In the genomic region with DNA sequence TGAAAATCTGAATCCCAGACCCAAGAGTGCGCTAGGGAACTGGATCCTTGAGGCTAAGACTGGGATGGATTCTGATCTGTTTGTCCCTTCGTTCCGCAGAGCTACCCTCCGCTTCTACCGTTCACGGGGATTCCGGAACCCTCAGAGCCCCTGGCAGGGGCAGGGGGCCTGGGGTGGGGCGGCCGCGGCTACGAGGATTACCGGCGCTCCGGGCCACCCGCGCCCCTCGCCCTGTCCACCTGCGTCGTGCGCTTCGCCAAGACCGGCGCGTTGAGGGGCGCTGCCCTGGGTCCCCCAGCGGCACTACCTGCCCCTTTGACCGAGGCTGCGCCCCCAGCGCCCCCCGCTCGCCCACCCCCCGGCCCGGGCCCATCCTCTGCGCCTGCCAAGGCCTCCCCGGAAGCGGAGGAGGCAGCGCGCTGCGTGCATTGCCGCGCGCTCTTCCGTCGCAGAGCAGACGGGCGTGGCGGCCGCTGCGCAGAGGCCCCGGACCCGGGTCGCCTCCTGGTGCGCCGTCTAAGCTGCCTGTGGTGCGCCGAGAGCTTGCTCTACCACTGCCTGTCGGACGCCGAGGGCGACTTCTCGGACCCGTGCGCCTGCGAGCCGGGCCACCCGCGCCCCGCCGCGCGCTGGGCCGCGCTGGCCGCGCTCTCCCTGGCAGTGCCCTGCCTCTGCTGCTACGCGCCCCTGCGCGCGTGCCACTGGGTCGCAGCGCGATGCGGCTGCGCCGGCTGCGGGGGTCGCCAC, we compare ENCODE assay signal across 11 cellular contexts. TPM values are rescaled to one million over a fixed set of nuclear protein-coding genes. Genes with fewer than 3 reads are reported as not detected.
DNase-seq lines count a peak whose midpoint lies in the region; ATAC-seq lines count a peak whose summit lies in the region.
"Had no signal": no experiment of that assay in that cellular context is flagged by ENCODE, and none has a peak within 500 bp of the region (broad histone marks: within the 10 kb centered on the region; RNA-seq: fewer than 3 reads in every experiment).

No MANE protein-coding gene starts in this region.

- peaks cover 24% of the 10 kb centered on the region for H3K27me3 Mint-ChIP-seq in T-helper 2 cell treated with Interferon-gamma antibody and Interleukin-4, amounts not matched to agents 5 μg/mL and 100 μg/mL, for 36 hours (ENCODE audit: low read depth)
- peaks cover 16% of the 10 kb centered on the region for H3K27me3 Mint-ChIP-seq in activated naive CD8-positive, alpha-beta T cell treated with anti-CD3 and anti-CD28 coated beads for 36 hours
- peaks cover 34 to 36% of the 10 kb centered on the region in 2 donors for H3K27me3 Mint-ChIP-seq in natural killer cell treated with Interleukin-12 subunit alpha and Interleukin-12 subunit beta and Interleukin-15 and Interleukin-18, amount 100 ng/mL, for 72 hours

- peak overlapping the region; percentile 37 for H3K4me2 ChIP-seq in BLaER1

- H3K27me3 ChIP-seq in BLaER1 = peaks cover 81% of the 10 kb centered on the region

- peaks cover 26% of the 10 kb centered on the region; the same call in 1 of the 2 replicates for H4K20me1 ChIP-seq in BLaER1

- H3K4me1 ChIP-seq in BLaER1 = no peaks in the 10 kb centered on the region

- peaks cover 22% of the 10 kb centered on the region for H3K9me3 ChIP-seq in BLaER1

- ATAC-seq in natural killer cell treated with Interleukin-12 subunit alpha and Interleukin-12 subunit beta and Interleukin-15 and Interleukin-18, amount 100 ng/mL, for 72 hours = peak; percentile 80 to 81
- ATAC-seq in GM18868 (IDR thresholded peaks at IDR 0.05; ENCODE audit: unreplicated experiment) (no peak), HG03196 (IDR thresholded peaks at IDR 0.05; ENCODE audit: unreplicated experiment) (no peak)

- H3K4me1 Mint-ChIP-seq in T-helper 2 cell treated with Interferon-gamma antibody and Interleukin-4, amounts not matched to agents 5 μg/mL and 100 μg/mL, for 36 hours (ENCODE audit: low read depth) = peaks cover 21% of the 10 kb centered on the region
- peaks cover 12% of the 10 kb centered on the region for H3K4me1 Mint-ChIP-seq in activated naive CD8-positive, alpha-beta T cell treated with anti-CD3 and anti-CD28 coated beads for 36 hours
- peaks cover 13 to 17% of the 10 kb centered on the region in 2 donors for H3K4me1 Mint-ChIP-seq in natural killer cell treated with Interleukin-12 subunit alpha and Interleukin-12 subunit beta and Interleukin-15 and Interleukin-18, amount 100 ng/mL, for 72 hours (ENCODE audit: low read depth in 2 of 2)

- no peaks in the 10 kb centered on the region for H3K36me3 ChIP-seq in BLaER1

- H3K36me3 Mint-ChIP-seq in T-helper 2 cell treated with Interferon-gamma antibody and Interleukin-4, amounts not matched to agents 5 μg/mL and 100 μg/mL, for 36 hours (ENCODE audit: low read depth) = peaks cover 5% of the 10 kb centered on the region
- no peaks in the 10 kb centered on the region for H3K36me3 Mint-ChIP-seq in activated naive CD8-positive, alpha-beta T cell treated with anti-CD3 and anti-CD28 coated beads for 36 hours
- no peaks in the 10 kb centered on the region for H3K36me3 Mint-ChIP-seq in natural killer cell treated with Interleukin-12 subunit alpha and Interleukin-12 subunit beta and Interleukin-15 and Interleukin-18, amount 100 ng/mL, for 72 hours

- no peak overlapping the region for H3K4me3 ChIP-seq in BLaER1

- no peak overlapping the region for H3K27ac ChIP-seq in BLaER1

- peak; percentile 53 for DNase-seq in T-helper 2 cell treated with Interferon-gamma antibody and Interleukin-4, amounts not matched to agents 5 μg/mL and 100 μg/mL, for 36 hours (ENCODE audit: low spot score)
- DNase-seq in activated naive CD8-positive, alpha-beta T cell treated with anti-CD3 and anti-CD28 coated beads for 36 hours = peak; percentile 61
- DNase-seq in natural killer cell treated with Interleukin-12 subunit alpha and Interleukin-12 subunit beta and Interleukin-15 and Interleukin-18, amount 100 ng/mL, for 72 hours (ENCODE audit: low spot score) = no peak
- DNase-seq in midbrain (lab: John Stamatoyannopoulos, UW) = no peak
- DNase-seq in islet precursor cell = no peak
- DNase-seq: head of caudate nucleus, NCI-H526 treated with DMSO at 0.1 percent for 48 hours, T-helper 9 cell had no signal

- peak overlapping the region; percentile 81 for H3K4me3 Mint-ChIP-seq in T-helper 2 cell treated with Interferon-gamma antibody and Interleukin-4, amounts not matched to agents 5 μg/mL and 100 μg/mL, for 36 hours
- peak overlapping the region; percentile 80 for H3K4me3 Mint-ChIP-seq in activated naive CD8-positive, alpha-beta T cell treated with anti-CD3 and anti-CD28 coated beads for 36 hours
- peak overlapping the region; percentile 79 for H3K4me3 Mint-ChIP-seq in natural killer cell treated with Interleukin-12 subunit alpha and Interleukin-12 subunit beta and Interleukin-15 and Interleukin-18, amount 100 ng/mL, for 72 hours

- no peaks in the 10 kb centered on the region for H3K9me3 Mint-ChIP-seq in T-helper 2 cell treated with Interferon-gamma antibody and Interleukin-4, amounts not matched to agents 5 μg/mL and 100 μg/mL, for 36 hours
- no peaks in the 10 kb centered on the region for H3K9me3 Mint-ChIP-seq in activated naive CD8-positive, alpha-beta T cell treated with anti-CD3 and anti-CD28 coated beads for 36 hours
- no peaks in the 10 kb centered on the region for H3K9me3 Mint-ChIP-seq in natural killer cell treated with Interleukin-12 subunit alpha and Interleukin-12 subunit beta and Interleukin-15 and Interleukin-18, amount 100 ng/mL, for 72 hours

- H3K27ac Mint-ChIP-seq in T-helper 2 cell treated with Interferon-gamma antibody and Interleukin-4, amounts not matched to agents 5 μg/mL and 100 μg/mL, for 36 hours = peak overlapping the region; percentile 84
- H3K27ac Mint-ChIP-seq in activated naive CD8-positive, alpha-beta T cell treated with anti-CD3 and anti-CD28 coated beads for 36 hours = no peak overlapping the region
- H3K27ac Mint-ChIP-seq in natural killer cell treated with Interleukin-12 subunit alpha and Interleukin-12 subunit beta and Interleukin-15 and Interleukin-18, amount 100 ng/mL, for 72 hours = no peak overlapping the region

- H3K9ac ChIP-seq in BLaER1 = no peak overlapping the region

RNA-seq across cellular contexts. Expression of gene SPRED3, which starts 7.1 kb away (rescaled TPM):
- under 1 TPM; 0.45 to 0.74 TPM for total RNA-seq in activated naive CD8-positive, alpha-beta T cell treated with anti-CD3 and anti-CD28 coated beads for 36 hours
- 1 to 10 TPM; 2.5 to 4.6 TPM for total RNA-seq in natural killer cell treated with Interleukin-12 subunit alpha and Interleukin-12 subunit beta and Interleukin-15 and Interleukin-18, amount 100 ng/mL, for 72 hours

RNA-seq across cellular contexts. Expression of gene FAM98C, which starts 7.3 kb away (rescaled TPM):
- total RNA-seq in activated naive CD8-positive, alpha-beta T cell treated with anti-CD3 and anti-CD28 coated beads for 36 hours = 1 to 10 TPM; 8.1 to 9.3 TPM
- total RNA-seq in natural killer cell treated with Interleukin-12 subunit alpha and Interleukin-12 subunit beta and Interleukin-15 and Interleukin-18, amount 100 ng/mL, for 72 hours = 10 to 100 TPM; 21.8 to 25.8 TPM

RNA-seq across cellular contexts. Expression of gene GGN, which starts 7.7 kb away (rescaled TPM):
- under 1 TPM in 1 of 2 experiments, not detected in 1; 0.14 TPM for total RNA-seq in activated naive CD8-positive, alpha-beta T cell treated with anti-CD3 and anti-CD28 coated beads for 36 hours
- total RNA-seq in natural killer cell treated with Interleukin-12 subunit alpha and Interleukin-12 subunit beta and Interleukin-15 and Interleukin-18, amount 100 ng/mL, for 72 hours = under 1 TPM in 1 of 2 donors, not detected in 1; 0.24 TPM

RNA-seq across cellular contexts. Expression of gene PSMD8, which starts 21.2 kb away (rescaled TPM):
- total RNA-seq in activated naive CD8-positive, alpha-beta T cell treated with anti-CD3 and anti-CD28 coated beads for 36 hours = 100 to 1,000 TPM; 193 to 199 TPM
- total RNA-seq in natural killer cell treated with Interleukin-12 subunit alpha and Interleukin-12 subunit beta and Interleukin-15 and Interleukin-18, amount 100 ng/mL, for 72 hours = 100 to 1,000 TPM; 133 to 252 TPM

RNA-seq across cellular contexts. Expression of gene RASGRP4, which starts 30.5 kb away (rescaled TPM):
- under 1 TPM; 0.22 to 0.23 TPM for total RNA-seq in activated naive CD8-positive, alpha-beta T cell treated with anti-CD3 and anti-CD28 coated beads for 36 hours
- 1 to 10 TPM in 1 of 2 donors, not detected in 1; 1.9 TPM for total RNA-seq in natural killer cell treated with Interleukin-12 subunit alpha and Interleukin-12 subunit beta and Interleukin-15 and Interleukin-18, amount 100 ng/mL, for 72 hours

Comparison
In these comparisons a context has a peak if more than half of its experiments do, and no peak if none do; other contexts are left out.
1. DNase-seq: peak in T-helper 2 cell treated with Interferon-gamma antibody and Interleukin-4, amounts not matched to agents 5 μg/mL and 100 μg/mL, for 36 hours (single experiment) and activated naive CD8-positive, alpha-beta T cell treated with anti-CD3 and anti-CD28 coated beads for 36 hours (single experiment); none in natural killer cell treated with Interleukin-12 subunit alpha and Interleukin-12 subunit beta and Interleukin-15 and Interleukin-18, amount 100 ng/mL, for 72 hours (single experiment), midbrain (single experiment) and islet precursor cell (single experiment).
2. ATAC-seq: peak in natural killer cell treated with Interleukin-12 subunit alpha and Interleukin-12 subunit beta and Interleukin-15 and Interleukin-18, amount 100 ng/mL, for 72 hours (2 of 2); none in GM18868 (single experiment) and HG03196 (single experiment).
3. Peak in every context shown above with its lines, with median percentiles within 50 percentile points of each other: H3K4me3 Mint-ChIP-seq.